2 cellular contexts compared by ENCODE assay signal in genomic region chr20:33846291-33846916, GRCh38.
TF ChIP-seq lines count a peak whose summit lies in the region.

No MANE protein-coding gene starts in this region.

TF ChIP-seq in K562, 482 proteins besides CTCF, POLR2A, EP300 and RAD21 (continues in another document):
- TF ChIP-seq ZNF740 (CRISPR knock-in tag; IDR thresholded peaks at IDR 0.05), result no peak
- TF ChIP-seq ZNF740 (tag; IDR thresholded peaks at IDR 0.05), result no peak
- TF ChIP-seq SOX6 (IDR thresholded peaks at IDR 0.05), result no peak
- TF ChIP-seq MAFK (IDR thresholded peaks at IDR 0.05; ENCODE audit: low read length), result no peak
- no peak for TF ChIP-seq HNRNPLL (IDR thresholded peaks at IDR 0.05; ENCODE audit: low read depth, low read length, poor library complexity, severe bottlenecking)
- no peak for TF ChIP-seq PRPF4 (IDR thresholded peaks at IDR 0.05; ENCODE audit: insufficient read depth, low read depth, low read length, poor library complexity, severe bottlenecking)
- TF ChIP-seq NFIC (IDR thresholded peaks at IDR 0.05), result peak; percentile 65
- no peak for TF ChIP-seq PREB (CRISPR knock-in tag; IDR thresholded peaks at IDR 0.05)
- no peak for TF ChIP-seq E2F5 (CRISPR knock-in tag; IDR thresholded peaks at IDR 0.05)
- no peak for TF ChIP-seq ZNF124 (CRISPR knock-in tag; IDR thresholded peaks at IDR 0.05)
- 0 out of 2 replicates have a peak, but pooled peaks have one; percentile 21 for TF ChIP-seq MITF (IDR thresholded peaks at IDR 0.05)
- no peak for TF ChIP-seq ZNF644 (tag; IDR thresholded peaks at IDR 0.05; ENCODE audit: low read depth)
- no peak for TF ChIP-seq ZBTB11 (CRISPR knock-in tag; IDR thresholded peaks at IDR 0.05)
- TF ChIP-seq GTF3C2 (IDR thresholded peaks at IDR 0.05; ENCODE audit: borderline replicate concordance, extremely low read depth, insufficient read length), result no peak
- TF ChIP-seq NR2C1 (IDR thresholded peaks at IDR 0.05), result no peak
- TF ChIP-seq NR2C1 (tag; IDR thresholded peaks at IDR 0.05), result 0 out of 2 replicates have a peak, but pooled peaks have one; percentile 15

TF ChIP-seq in HepG2, 621 proteins besides CTCF, POLR2A, EP300 and RAD21:
- TF ChIP-seq ZNF558 (CRISPR knock-in tag; IDR thresholded peaks at IDR 0.05; ENCODE audit: borderline replicate concordance) (no peak), RBM22 (optimal IDR thresholded peaks at IDR 0.05; ENCODE audit: low read length) (peak; percentile 23)
